Comparison of ENCODE assay signal across 1 cellular context in genomic region chr12:57240069-57240921, GRCh38.
TF ChIP-seq lines count a peak whose summit lies in the region.

No MANE protein-coding gene starts in this region.

TF ChIP-seq in K562, 482 proteins besides CTCF, POLR2A, EP300 and RAD21 (continued from another document):
- peak; percentile 25; the same call in 1 of the 2 replicates for TF ChIP-seq GMEB1 (CRISPR knock-in tag; IDR thresholded peaks at IDR 0.05)
- TF ChIP-seq ZEB2 (IDR thresholded peaks at IDR 0.05) = peak; percentile 73
- TF ChIP-seq FIP1L1 (IDR thresholded peaks at IDR 0.05; ENCODE audit: low read depth, low read length, poor library complexity, severe bottlenecking) = peak; percentile 54
- TF ChIP-seq RBM17 (IDR thresholded peaks at IDR 0.05; ENCODE audit: borderline replicate concordance, low read depth, low read length) = no peak
- TF ChIP-seq TEAD4 (IDR thresholded peaks at IDR 0.05; ENCODE audit: low read length) = peak; percentile 33; the same call in 1 of the 2 replicates
- 0 out of 2 replicates have a peak, but pooled peaks have one; percentile 32 for TF ChIP-seq TEAD4 (CRISPR knock-in tag; IDR thresholded peaks at IDR 0.05; ENCODE audit: borderline replicate concordance)
- TF ChIP-seq EGR1 (conservative IDR thresholded peaks at IDR 0.05) = peak; percentile 94
- peak; percentile 45; the same call in 1 of the 2 replicates for TF ChIP-seq CEBPB (tag; IDR thresholded peaks at IDR 0.05)
- no peak for TF ChIP-seq OTX1 (CRISPR knock-in tag; IDR thresholded peaks at IDR 0.05)
- peak; percentile 69; the same call in 1 of the 2 replicates for TF ChIP-seq HDAC2 (IDR thresholded peaks at IDR 0.05)
- TF ChIP-seq, protein P1, sequence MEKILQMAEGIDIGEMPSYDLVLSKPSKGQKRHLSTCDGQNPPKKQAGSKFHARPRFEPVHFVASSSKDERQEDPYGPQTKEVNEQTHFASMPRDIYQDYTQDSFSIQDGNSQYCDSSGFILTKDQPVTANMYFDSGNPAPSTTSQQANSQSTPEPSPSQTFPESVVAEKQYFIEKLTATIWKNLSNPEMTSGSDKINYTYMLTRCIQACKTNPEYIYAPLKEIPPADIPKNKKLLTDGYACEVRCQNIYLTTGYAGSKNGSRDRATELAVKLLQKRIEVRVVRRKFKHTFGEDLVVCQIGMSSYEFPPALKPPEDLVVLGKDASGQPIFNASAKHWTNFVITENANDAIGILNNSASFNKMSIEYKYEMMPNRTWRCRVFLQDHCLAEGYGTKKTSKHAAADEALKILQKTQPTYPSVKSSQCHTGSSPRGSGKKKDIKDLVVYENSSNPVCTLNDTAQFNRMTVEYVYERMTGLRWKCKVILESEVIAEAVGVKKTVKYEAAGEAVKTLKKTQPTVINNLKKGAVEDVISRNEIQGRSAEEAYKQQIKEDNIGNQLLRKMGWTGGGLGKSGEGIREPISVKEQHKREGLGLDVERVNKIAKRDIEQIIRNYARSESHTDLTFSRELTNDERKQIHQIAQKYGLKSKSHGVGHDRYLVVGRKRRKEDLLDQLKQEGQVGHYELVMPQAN (IDR thresholded peaks at IDR 0.05; ENCODE audit: borderline replicate concordance) = peak; percentile 66; the same call in 1 of the 2 replicates
- TF ChIP-seq MEIS2 (IDR thresholded peaks at IDR 0.05; ENCODE audit: partially characterized antibody) = peak; percentile 29
- TF ChIP-seq HMGN3 (IDR thresholded peaks at IDR 0.05; ENCODE audit: borderline replicate concordance, extremely low read depth, insufficient read length, low read depth, low read length) = peak; percentile 54
- TF ChIP-seq POLR2G (IDR thresholded peaks at IDR 0.05; ENCODE audit: low read depth, low read length) = peak; percentile 84
- peak in 1 of 2 experiments; percentile 57; a peak in 2 of 4 replicates for TF ChIP-seq MAZ (CRISPR knock-in tag; conservative IDR thresholded peaks at IDR 0.05 in 1 of 2, IDR thresholded peaks at IDR 0.05 in 1 of 2)
- TF ChIP-seq, protein P2, sequence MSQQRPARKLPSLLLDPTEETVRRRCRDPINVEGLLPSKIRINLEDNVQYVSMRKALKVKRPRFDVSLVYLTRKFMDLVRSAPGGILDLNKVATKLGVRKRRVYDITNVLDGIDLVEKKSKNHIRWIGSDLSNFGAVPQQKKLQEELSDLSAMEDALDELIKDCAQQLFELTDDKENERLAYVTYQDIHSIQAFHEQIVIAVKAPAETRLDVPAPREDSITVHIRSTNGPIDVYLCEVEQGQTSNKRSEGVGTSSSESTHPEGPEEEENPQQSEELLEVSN (IDR thresholded peaks at IDR 0.05; ENCODE audit: borderline replicate concordance in 1 of 2, extremely low read depth in 1 of 2, insufficient read depth in 1 of 2, insufficient read length in 1 of 2, low read depth in 1 of 2, low read length in 1 of 2, poor library complexity in 1 of 2, severe bottlenecking in 1 of 2) = peak; percentile 43 to 62
- no peak for TF ChIP-seq ATF1 (CRISPR knock-in tag; IDR thresholded peaks at IDR 0.05)
- TF ChIP-seq ATF1 (tag; IDR thresholded peaks at IDR 0.05) = peak; percentile 66
- TF ChIP-seq ZNF589 (CRISPR knock-in tag; IDR thresholded peaks at IDR 0.05; ENCODE audit: low read depth) = 0 out of 2 replicates have a peak, but pooled peaks have one; percentile 47
- no peak for TF ChIP-seq STAT5B (CRISPR knock-in tag; IDR thresholded peaks at IDR 0.05)
- TF ChIP-seq HNRNPLL (IDR thresholded peaks at IDR 0.05; ENCODE audit: low read depth, low read length, poor library complexity, severe bottlenecking) = peak; percentile 46
- TF ChIP-seq, protein P3, sequence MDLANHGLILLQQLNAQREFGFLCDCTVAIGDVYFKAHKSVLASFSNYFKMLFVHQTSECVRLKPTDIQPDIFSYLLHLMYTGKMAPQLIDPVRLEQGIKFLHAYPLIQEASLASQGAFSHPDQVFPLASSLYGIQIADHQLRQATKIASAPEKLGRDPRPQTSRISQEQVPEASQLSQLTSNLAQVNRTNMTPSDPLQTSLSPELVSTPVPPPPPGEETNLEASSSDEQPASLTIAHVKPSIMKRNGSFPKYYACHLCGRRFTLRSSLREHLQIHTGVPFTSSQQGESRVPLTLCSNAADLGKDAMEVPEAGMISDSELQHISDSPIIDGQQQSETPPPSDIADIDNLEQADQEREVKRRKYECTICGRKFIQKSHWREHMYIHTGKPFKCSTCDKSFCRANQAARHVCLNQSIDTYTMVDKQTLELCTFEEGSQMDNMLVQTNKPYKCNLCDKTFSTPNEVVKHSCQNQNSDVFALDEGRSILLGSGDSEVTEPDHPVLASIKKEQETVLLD (IDR thresholded peaks at IDR 0.05) = peak; percentile 53; the same call in 1 of the 2 replicates
- peak; percentile 34; the same call in 1 of the 2 replicates for TF ChIP-seq LEF1 (IDR thresholded peaks at IDR 0.05)
- TF ChIP-seq ZNF12 (CRISPR knock-in tag; IDR thresholded peaks at IDR 0.05) = 0 out of 2 replicates have a peak, but pooled peaks have one; percentile 50
- TF ChIP-seq BDP1 (IDR thresholded peaks at IDR 0.05; ENCODE audit: insufficient read depth, insufficient read length) = no peak
- no peak for TF ChIP-seq TCF7L2 (IDR thresholded peaks at IDR 0.05; ENCODE audit: low read depth, low read length)
- TF ChIP-seq ETV1 (tag; conservative IDR thresholded peaks at IDR 0.05; ENCODE audit: low read depth) = no peak
- no peak for TF ChIP-seq SAFB2 (IDR thresholded peaks at IDR 0.05; ENCODE audit: borderline replicate concordance, low read depth, low read length, severe bottlenecking)
